ENCODE assay signal across 9 cellular contexts in genomic region chr1:36257375-36257767, GRCh38. TPM values are rescaled to one million over a fixed set of nuclear protein-coding genes. Genes with fewer than 3 reads are reported as not detected.
DNase-seq lines count a peak whose midpoint lies in the region; ATAC-seq and TF ChIP-seq lines count a peak whose summit lies in the region.
"Had no signal": no experiment of that assay in that cellular context is flagged by ENCODE, and none has a peak within 500 bp of the region (broad histone marks: within the 10 kb centered on the region; RNA-seq: fewer than 3 reads in every experiment).

No MANE protein-coding gene starts in this region.

- no peaks in the 10 kb centered on the region for H3K9me3 ChIP-seq in PC-9 (ENCODE audit: insufficient read depth, low read depth)

- no peak overlapping the region for H3K4me3 Mint-ChIP-seq in activated CD4-positive, alpha-beta T cell treated with anti-CD3 and anti-CD28 coated beads for 36 hours
- no peak overlapping the region for H3K4me3 Mint-ChIP-seq in stimulated activated effector memory CD8-positive, alpha-beta T cell treated with anti-CD3 and anti-CD28 coated beads, Interleukin-12 subunit alpha, Interleukin-12 subunit beta, amount 100 ng/mL, for 72 hours

- peak overlapping the region; percentile 81 for H3K4me2 ChIP-seq in PC-9

- H3K4me1 Mint-ChIP-seq in activated CD4-positive, alpha-beta T cell treated with anti-CD3 and anti-CD28 coated beads for 36 hours: peaks cover 43% of the 10 kb centered on the region
- H3K4me1 Mint-ChIP-seq in stimulated activated effector memory CD8-positive, alpha-beta T cell treated with anti-CD3 and anti-CD28 coated beads, Interleukin-12 subunit alpha, Interleukin-12 subunit beta, amount 100 ng/mL, for 72 hours: peaks cover 27% of the 10 kb centered on the region

- H3K4me1 ChIP-seq in PC-9 (replicated peaks; ENCODE audit: insufficient read depth): peaks cover 54% of the 10 kb centered on the region

- peak overlapping the region; percentile 99 for H3K27ac ChIP-seq in PC-9

- peaks cover 26% of the 10 kb centered on the region for H3K36me3 Mint-ChIP-seq in activated CD4-positive, alpha-beta T cell treated with anti-CD3 and anti-CD28 coated beads for 36 hours (ENCODE audit: low read depth)
- H3K36me3 Mint-ChIP-seq in stimulated activated effector memory CD8-positive, alpha-beta T cell treated with anti-CD3 and anti-CD28 coated beads, Interleukin-12 subunit alpha, Interleukin-12 subunit beta, amount 100 ng/mL, for 72 hours: peaks cover 84% of the 10 kb centered on the region

- peak overlapping the region; percentile 35; the same call in 1 of the 2 replicates for H3K4me3 ChIP-seq in PC-9

- POLR2A ChIA-PET in activated CD4-positive, alpha-beta T cell treated with anti-CD3 and anti-CD28 coated beads for 36 hours (lab: Charles Lee): no interaction called here
- POLR2A ChIA-PET in PC-9 (lab: Charles Lee; ENCODE audit: unreplicated experiment): no interaction called here

- no peaks in the 10 kb centered on the region for H3K9me2 ChIP-seq in PC-9 (ENCODE audit: insufficient read depth)

- no peak overlapping the region for H2AFZ ChIP-seq in PC-9

- no peak for TF ChIP-seq CTCF in PC-9 (conservative IDR thresholded peaks at IDR 0.05)

- no peaks in the 10 kb centered on the region for H3K27me3 Mint-ChIP-seq in activated CD4-positive, alpha-beta T cell treated with anti-CD3 and anti-CD28 coated beads for 36 hours

- H3K79me2 ChIP-seq in PC-9 (ENCODE audit: low read depth): peaks cover 89% of the 10 kb centered on the region

- peak; percentile 33 for DNase-seq in activated CD4-positive, alpha-beta T cell treated with anti-CD3 and anti-CD28 coated beads for 36 hours
- DNase-seq in activated CD4-positive, alpha-beta T cell treated with anti-CD3 and anti-CD28 coated beads for 4 hours: no peak
- peak; percentile 85 to 86 for DNase-seq in PC-9
- no peak for DNase-seq in stimulated activated effector memory CD8-positive, alpha-beta T cell treated with anti-CD3 and anti-CD28 coated beads, Interleukin-12 subunit alpha, Interleukin-12 subunit beta, amount 100 ng/mL, for 72 hours (ENCODE audit: low spot score in 2 of 2)
- DNase-seq in NCI-H446 treated with DMSO at 0.1 percent for 48 hours (lab: John Stamatoyannopoulos, UW): no peak
- DNase-seq in mucosa of gallbladder (ENCODE audit: low spot score): no peak
- DNase-seq: NCI-H748 treated with DMSO at 0.1 percent for 48 hours had no signal

- CTCF ChIA-PET in activated CD4-positive, alpha-beta T cell treated with anti-CD3 and anti-CD28 coated beads for 36 hours (lab: Charles Lee): no interaction called here
- CTCF ChIA-PET in PC-9 (lab: Charles Lee): interaction anchor here (1.0 kb wide), 1 partner anchor 13 kb away, joined by 4 read pairs; no protein-coding TSS in a partner anchor

- H3K27me3 ChIP-seq in PC-9 (ENCODE audit: insufficient read depth, low read depth): no peaks in the 10 kb centered on the region

- BruUV-seq in PC-9 (replicated peaks; lab: Mats Ljungman, UMichigan): no TSS peak

- no peaks in the 10 kb centered on the region for H3K9me3 Mint-ChIP-seq in activated CD4-positive, alpha-beta T cell treated with anti-CD3 and anti-CD28 coated beads for 36 hours (ENCODE audit: low read depth)
- H3K9me3 Mint-ChIP-seq in stimulated activated effector memory CD8-positive, alpha-beta T cell treated with anti-CD3 and anti-CD28 coated beads, Interleukin-12 subunit alpha, Interleukin-12 subunit beta, amount 100 ng/mL, for 72 hours: no peaks in the 10 kb centered on the region

- peaks cover 29% of the 10 kb centered on the region for H3K36me3 ChIP-seq in PC-9 (ENCODE audit: low read depth)

- intact Hi-C loops in activated CD4-positive, alpha-beta T cell treated with anti-CD3 and anti-CD28 coated beads for 36 hours (cut with DNase I, micrococcal nuclease): no loop called here
- intact Hi-C loops in PC-9 (cut with micrococcal nuclease; ENCODE audit: unreplicated experiment): loop anchor here (1.0 kb wide), 1 partner anchor 108 kb away; the partner anchor contains the start of gene TRAPPC3

- peaks cover 70% of the 10 kb centered on the region for H3F3A ChIP-seq in PC-9 (ENCODE audit: insufficient read depth, low read depth)

- no peak overlapping the region for H3K27ac Mint-ChIP-seq in activated CD4-positive, alpha-beta T cell treated with anti-CD3 and anti-CD28 coated beads for 36 hours
- H3K27ac Mint-ChIP-seq in stimulated activated effector memory CD8-positive, alpha-beta T cell treated with anti-CD3 and anti-CD28 coated beads, Interleukin-12 subunit alpha, Interleukin-12 subunit beta, amount 100 ng/mL, for 72 hours: peak overlapping the region; percentile 36

- peaks cover 33% of the 10 kb centered on the region for H4K20me1 ChIP-seq in PC-9 (ENCODE audit: insufficient read depth)

- peak; percentile 60 for ATAC-seq in activated CD4-positive, alpha-beta T cell treated with anti-CD3 and anti-CD28 coated beads for 36 hours
- ATAC-seq in esophagus mucosa (peak; percentile 84), GM18511 (IDR thresholded peaks at IDR 0.05; ENCODE audit: unreplicated experiment) (no peak)
- ATAC-seq in stimulated activated effector memory CD8-positive, alpha-beta T cell treated with anti-CD3 and anti-CD28 coated beads, Interleukin-12 subunit alpha, Interleukin-12 subunit beta, amount 100 ng/mL, for 72 hours: peak; percentile 94

RNA-seq across cellular contexts. Expression of gene THRAP3, which starts 33.1 kb away (rescaled TPM):
- total RNA-seq in activated CD4-positive, alpha-beta T cell treated with anti-CD3 and anti-CD28 coated beads for 36 hours: 100 to 1,000 TPM; 149 to 182 TPM
- total RNA-seq in PC-9 (2021) (83.2 and 143 TPM in 2 replicates), esophagus mucosa (72.0 TPM), mucosa of gallbladder (81.1 TPM)

RNA-seq across cellular contexts. Expression of gene SH3D21, which starts 48.8 kb away (rescaled TPM):
- total RNA-seq in activated CD4-positive, alpha-beta T cell treated with anti-CD3 and anti-CD28 coated beads for 36 hours: 10 to 100 TPM; 26.2 to 33.0 TPM
- total RNA-seq in PC-9 (2021) (18.3 and 25.9 TPM in 2 replicates), esophagus mucosa (9.2 TPM), mucosa of gallbladder (12.1 TPM)

Comparison
In these comparisons a context has a peak if more than half of its experiments do, and no peak if none do; other contexts are left out.
1. DNase-seq: peak in activated CD4-positive, alpha-beta T cell treated with anti-CD3 and anti-CD28 coated beads for 36 hours (single experiment) and PC-9 (2 of 2); none in activated CD4-positive, alpha-beta T cell treated with anti-CD3 and anti-CD28 coated beads for 4 hours (0 of 2), stimulated activated effector memory CD8-positive, alpha-beta T cell treated with anti-CD3 and anti-CD28 coated beads, Interleukin-12 subunit alpha, Interleukin-12 subunit beta, amount 100 ng/mL, for 72 hours (0 of 2), NCI-H446 treated with DMSO at 0.1 percent for 48 hours (single experiment) and mucosa of gallbladder (single experiment).